1 cellular context compared by ENCODE assay signal in genomic region chr2:74740395-74741075, GRCh38.
TF ChIP-seq lines count a peak whose summit lies in the region.

No MANE protein-coding gene starts in this region.

TF ChIP-seq in HepG2, 621 proteins besides CTCF, POLR2A, EP300 and RAD21 (continued from another document and continues in another):
- TF ChIP-seq FOXC1 (CRISPR knock-in tag; IDR thresholded peaks at IDR 0.05; ENCODE audit: borderline replicate concordance) (peak; percentile 66; the same call in 1 of the 2 replicates), RXRA (CRISPR knock-in tag; IDR thresholded peaks at IDR 0.05) (no peak; the same call in 1 of the 2 replicates), CEBPG (CRISPR knock-in tag; IDR thresholded peaks at IDR 0.05) (peak; percentile 86), ZNF784 (CRISPR knock-in tag; IDR thresholded peaks at IDR 0.05; ENCODE audit: borderline replicate concordance) (peak; percentile 67; the same call in 1 of the 2 replicates), ZNF274 (CRISPR knock-in tag; IDR thresholded peaks at IDR 0.05) (peak; percentile 45; the same call in 1 of the 2 replicates), RNF219 (CRISPR knock-in tag; IDR thresholded peaks at IDR 0.05) (no peak), ARNTL (CRISPR knock-in tag; IDR thresholded peaks at IDR 0.05) (peak; percentile 61; the same call in 1 of the 2 replicates), POGK (CRISPR knock-in tag; conservative IDR thresholded peaks at IDR 0.05) (0 out of 2 replicates have a peak, but pooled peaks have one; percentile 31), TARDBP (CRISPR knock-in tag; IDR thresholded peaks at IDR 0.05) (peak; percentile 77), ATF1 (CRISPR knock-in tag; IDR thresholded peaks at IDR 0.05) (peak; percentile 48; the same call in 1 of the 2 replicates), BCL3 (CRISPR knock-in tag; IDR thresholded peaks at IDR 0.05) (0 out of 2 replicates have a peak, but pooled peaks have one; percentile 54), ZSCAN21 (CRISPR knock-in tag; IDR thresholded peaks at IDR 0.05; ENCODE audit: borderline replicate concordance) (peak; percentile 63; the same call in 1 of the 2 replicates), GMEB2 (CRISPR knock-in tag; IDR thresholded peaks at IDR 0.05; ENCODE audit: low read depth) (no peak), MAFF (IDR thresholded peaks at IDR 0.05; ENCODE audit: low read depth, low read length) (no peak), NFKBIZ (CRISPR knock-in tag; IDR thresholded peaks at IDR 0.05) (0 out of 2 replicates have a peak, but pooled peaks have one; percentile 26), ZNF546 (CRISPR knock-in tag; conservative IDR thresholded peaks at IDR 0.05) (peak; percentile 83; the same call in 1 of the 2 replicates), KIAA2018 (CRISPR knock-in tag; IDR thresholded peaks at IDR 0.05; ENCODE audit: borderline replicate concordance) (peak; percentile 58; the same call in 1 of the 2 replicates), KDM5B (CRISPR knock-in tag; IDR thresholded peaks at IDR 0.05; ENCODE audit: borderline replicate concordance) (peak; percentile 64; the same call in 1 of the 2 replicates), ADNP (CRISPR knock-in tag; IDR thresholded peaks at IDR 0.05) (no peak), SAP130 (CRISPR knock-in tag; IDR thresholded peaks at IDR 0.05; ENCODE audit: low read depth) (peak; percentile 90), DPF2 (CRISPR knock-in tag; IDR thresholded peaks at IDR 0.05; ENCODE audit: borderline replicate concordance, low read depth) (peak; percentile 58; the same call in 1 of the 2 replicates), RFX1 (IDR thresholded peaks at IDR 0.05) (no peak), EEA1 (CRISPR knock-in tag; IDR thresholded peaks at IDR 0.05; ENCODE audit: borderline replicate concordance) (peak; percentile 59; the same call in 1 of the 2 replicates), ZNF547 (CRISPR knock-in tag; IDR thresholded peaks at IDR 0.05) (0 out of 2 replicates have a peak, but pooled peaks have one; percentile 34), TEF (CRISPR knock-in tag; IDR thresholded peaks at IDR 0.05) (peak; percentile 66; the same call in 1 of the 2 replicates), RFX3 (CRISPR knock-in tag; IDR thresholded peaks at IDR 0.05) (no peak), FOXA3 (CRISPR knock-in tag; IDR thresholded peaks at IDR 0.05) (peak; percentile 55), ZMYM4 (CRISPR knock-in tag; IDR thresholded peaks at IDR 0.05) (0 out of 2 replicates have a peak, but pooled peaks have one; percentile 44), RXRB (CRISPR knock-in tag; IDR thresholded peaks at IDR 0.05; ENCODE audit: borderline replicate concordance) (peak; percentile 80), ZNF296 (CRISPR knock-in tag; conservative IDR thresholded peaks at IDR 0.05) (no peak), NR2C2 (CRISPR knock-in tag; IDR thresholded peaks at IDR 0.05; ENCODE audit: borderline replicate concordance) (0 out of 2 replicates have a peak, but pooled peaks have one; percentile 9), MLXIP (CRISPR knock-in tag; IDR thresholded peaks at IDR 0.05; ENCODE audit: borderline replicate concordance) (no peak), TCF12 (IDR thresholded peaks at IDR 0.05) (no peak), TCF12 (CRISPR knock-in tag; IDR thresholded peaks at IDR 0.05) (no peak), XBP1 (CRISPR knock-in tag; IDR thresholded peaks at IDR 0.05) (no peak), SOX13 (IDR thresholded peaks at IDR 0.05) (0 out of 2 replicates have a peak, but pooled peaks have one; percentile 35), SOX13 (CRISPR knock-in tag; conservative IDR thresholded peaks at IDR 0.05 in 1 of 2, IDR thresholded peaks at IDR 0.05 in 1 of 2) (peak in 1 of 2 experiments; percentile 70; a peak in 1 of 4 replicates)
